1 cellular context compared by ENCODE assay signal in genomic region chr9:1871486-1872181, GRCh38.
TF ChIP-seq lines count a peak whose summit lies in the region.

No MANE protein-coding gene starts in this region.

TF ChIP-seq in GM12878, 131 proteins besides CTCF, POLR2A, EP300 and RAD21:
- TF ChIP-seq IKZF2 (IDR thresholded peaks at IDR 0.05) (peak; percentile 42 to 52; a peak in 2 of 4 replicates), CEBPZ (IDR thresholded peaks at IDR 0.05; ENCODE audit: low read depth, low read length) (no peak), HDAC2 (IDR thresholded peaks at IDR 0.05) (no peak), JUNB (IDR thresholded peaks at IDR 0.05) (peak; percentile 80), IRF4 (IDR thresholded peaks at IDR 0.05; ENCODE audit: low read depth, low read length) (peak; percentile 53; the same call in 1 of the 2 replicates), MLLT1 (IDR thresholded peaks at IDR 0.05) (0 out of 2 replicates have a peak, but pooled peaks have one; percentile 13), ATF3 (IDR thresholded peaks at IDR 0.05; ENCODE audit: borderline replicate concordance, extremely low read depth, low read depth, low read length) (no peak), CEBPB (IDR thresholded peaks at IDR 0.05; ENCODE audit: borderline replicate concordance in 1 of 2, low read depth in 2 of 2, low read length in 2 of 2) (peak in 1 of 2 experiments; percentile 50; a peak in 1 of 4 replicates), EED (IDR thresholded peaks at IDR 0.05; ENCODE audit: low read depth) (peak; percentile 71), PML (IDR thresholded peaks at IDR 0.05; ENCODE audit: low read length) (no peak), BCLAF1 (IDR thresholded peaks at IDR 0.05) (no peak), YY1 (IDR thresholded peaks at IDR 0.05; ENCODE audit: low read depth, low read length) (0 out of 2 replicates have a peak, but pooled peaks have one; percentile 5), MEF2A (IDR thresholded peaks at IDR 0.05; ENCODE audit: insufficient read depth, low read depth, low read length) (no peak)
